Comparison of ENCODE assay signal across 1 cellular context in the genomic region with DNA sequence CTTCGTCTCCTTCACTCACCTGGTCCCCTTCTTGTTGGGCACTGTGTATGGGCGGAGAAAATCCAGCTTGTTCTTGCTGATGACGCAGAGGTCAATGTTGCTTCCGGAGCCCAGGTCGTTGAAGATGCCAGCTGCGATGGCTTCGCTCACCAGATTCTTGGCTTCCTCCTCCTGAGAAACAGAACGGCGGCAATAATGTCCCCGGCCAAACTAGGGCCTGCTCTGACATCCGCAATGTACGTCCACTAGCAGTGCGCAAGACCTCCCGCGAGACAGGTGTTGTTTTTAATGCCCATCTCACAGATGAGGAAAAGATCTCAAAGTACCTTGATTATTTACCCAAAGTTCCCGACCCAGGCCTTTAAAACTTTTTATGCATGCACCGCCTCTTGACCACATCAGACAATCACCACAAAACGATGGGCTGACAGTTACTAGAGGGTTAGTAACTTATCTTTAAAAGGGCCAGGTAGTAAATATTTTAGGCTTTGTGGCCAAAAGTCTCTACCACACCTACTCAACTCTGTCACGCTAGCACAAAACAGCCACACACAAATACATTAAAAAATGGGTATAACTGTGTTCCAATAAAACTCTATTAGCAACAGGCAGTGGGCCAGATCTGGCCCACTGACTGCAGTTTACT.
TF ChIP-seq lines count a peak whose summit lies in the region.

No MANE protein-coding gene starts in this region.

TF ChIP-seq in GM12878, 131 proteins besides CTCF, POLR2A, EP300 and RAD21:
- TF ChIP-seq POLR2AphosphoS5 (IDR thresholded peaks at IDR 0.05; ENCODE audit: low read length) (0 out of 2 replicates have a peak, but pooled peaks have one; percentile 17), MEF2A (IDR thresholded peaks at IDR 0.05; ENCODE audit: insufficient read depth, low read depth, low read length) (no peak)
- TF ChIP-seq, protein P1, sequence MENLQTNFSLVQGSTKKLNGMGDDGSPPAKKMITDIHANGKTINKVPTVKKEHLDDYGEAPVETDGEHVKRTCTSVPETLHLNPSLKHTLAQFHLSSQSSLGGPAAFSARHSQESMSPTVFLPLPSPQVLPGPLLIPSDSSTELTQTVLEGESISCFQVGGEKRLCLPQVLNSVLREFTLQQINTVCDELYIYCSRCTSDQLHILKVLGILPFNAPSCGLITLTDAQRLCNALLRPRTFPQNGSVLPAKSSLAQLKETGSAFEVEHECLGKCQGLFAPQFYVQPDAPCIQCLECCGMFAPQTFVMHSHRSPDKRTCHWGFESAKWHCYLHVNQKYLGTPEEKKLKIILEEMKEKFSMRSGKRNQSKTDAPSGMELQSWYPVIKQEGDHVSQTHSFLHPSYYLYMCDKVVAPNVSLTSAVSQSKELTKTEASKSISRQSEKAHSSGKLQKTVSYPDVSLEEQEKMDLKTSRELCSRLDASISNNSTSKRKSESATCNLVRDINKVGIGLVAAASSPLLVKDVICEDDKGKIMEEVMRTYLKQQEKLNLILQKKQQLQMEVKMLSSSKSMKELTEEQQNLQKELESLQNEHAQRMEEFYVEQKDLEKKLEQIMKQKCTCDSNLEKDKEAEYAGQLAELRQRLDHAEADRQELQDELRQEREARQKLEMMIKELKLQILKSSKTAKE (IDR thresholded peaks at IDR 0.05; ENCODE audit: low read depth, poor library complexity, severe bottlenecking) = no peak
